1 cellular context compared by ENCODE assay signal in the genomic region with DNA sequence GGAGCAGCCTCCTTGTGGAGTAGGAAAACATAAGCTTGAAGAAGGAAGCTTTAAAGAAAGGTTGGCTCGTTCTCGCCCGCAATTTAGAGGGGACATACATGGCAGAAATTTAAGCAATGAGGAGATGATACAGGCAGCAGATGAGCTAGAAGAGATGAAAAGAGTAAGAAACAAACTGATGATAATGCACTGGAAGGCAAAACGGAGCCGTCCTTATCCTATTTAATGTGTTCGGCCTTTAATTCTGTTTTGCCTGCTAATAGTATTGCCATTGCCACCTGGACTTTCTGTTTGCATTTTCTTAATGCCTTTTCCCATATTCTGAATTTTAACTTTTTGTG.
TF ChIP-seq lines count a peak whose summit lies in the region.

No MANE protein-coding gene starts in this region.

TF ChIP-seq in GM12878, 131 proteins besides CTCF, POLR2A, EP300 and RAD21:
- TF ChIP-seq SMAD1 (IDR thresholded peaks at IDR 0.05; ENCODE audit: low read depth, partially characterized antibody), result no peak
- TF ChIP-seq RFX5 (IDR thresholded peaks at IDR 0.05; ENCODE audit: low read depth, low read length), result no peak
- no peak for TF ChIP-seq KDM1A (IDR thresholded peaks at IDR 0.05; ENCODE audit: borderline replicate concordance)
- no peak for TF ChIP-seq TAF1 (IDR thresholded peaks at IDR 0.05; ENCODE audit: borderline replicate concordance, low read depth, low read length)
- TF ChIP-seq ATF3 (IDR thresholded peaks at IDR 0.05; ENCODE audit: borderline replicate concordance, extremely low read depth, low read depth, low read length), result no peak
- TF ChIP-seq SREBF1 (IDR thresholded peaks at IDR 0.05; ENCODE audit: low read length), result no peak
- no peak for TF ChIP-seq TARDBP (IDR thresholded peaks at IDR 0.05; ENCODE audit: borderline replicate concordance)
- no peak for TF ChIP-seq FOXM1 (IDR thresholded peaks at IDR 0.05; ENCODE audit: low read depth, low read length)
- no peak for TF ChIP-seq RB1 (IDR thresholded peaks at IDR 0.05; ENCODE audit: borderline replicate concordance)
- no peak for TF ChIP-seq ZNF207 (IDR thresholded peaks at IDR 0.05; ENCODE audit: borderline replicate concordance)
TF ChIP-seq in GM12878: peak in this region for 0.
